ENCODE assay signal across 2 cellular contexts in the genomic region with DNA sequence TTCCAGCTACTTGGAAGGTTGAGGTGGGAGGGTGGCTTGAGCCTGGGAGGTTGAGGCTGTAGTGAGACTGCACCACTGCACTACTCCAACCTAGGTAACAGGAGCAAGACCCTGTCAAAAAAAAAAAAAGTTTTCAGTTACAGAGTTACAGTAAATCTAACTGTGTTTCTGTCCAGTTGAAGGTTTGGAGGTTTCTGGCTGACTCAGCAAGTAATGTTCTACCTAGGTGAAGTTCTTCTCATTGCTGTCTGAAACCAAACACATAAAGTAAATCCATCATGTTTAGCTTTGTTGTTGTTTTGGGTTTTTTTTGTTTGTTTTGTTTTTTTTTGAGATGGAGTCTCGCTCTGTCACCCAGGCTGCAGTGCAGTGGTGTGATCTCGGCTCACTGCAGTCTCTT.
TF ChIP-seq lines count a peak whose summit lies in the region.

No MANE protein-coding gene starts in this region.

TF ChIP-seq in A549, 52 proteins besides CTCF, POLR2A, EP300 and RAD21:
- TF ChIP-seq FOSL2 (IDR thresholded peaks at IDR 0.05) (no peak), FOSL2 (CRISPR knock-in tag; IDR thresholded peaks at IDR 0.05) (no peak), ZSCAN20 (CRISPR knock-in tag; IDR thresholded peaks at IDR 0.05) (no peak), RFX5 (IDR thresholded peaks at IDR 0.05) (no peak), MAFK (IDR thresholded peaks at IDR 0.05; ENCODE audit: partially characterized antibody) (peak; percentile 91)
- TF ChIP-seq, protein P1, sequence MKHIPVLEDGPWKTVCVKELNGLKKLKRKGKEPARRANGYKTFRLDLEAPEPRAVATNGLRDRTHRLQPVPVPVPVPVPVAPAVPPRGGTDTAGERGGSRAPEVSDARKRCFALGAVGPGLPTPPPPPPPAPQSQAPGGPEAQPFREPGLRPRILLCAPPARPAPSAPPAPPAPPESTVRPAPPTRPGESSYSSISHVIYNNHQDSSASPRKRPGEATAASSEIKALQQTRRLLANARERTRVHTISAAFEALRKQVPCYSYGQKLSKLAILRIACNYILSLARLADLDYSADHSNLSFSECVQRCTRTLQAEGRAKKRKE (CRISPR knock-in tag; IDR thresholded peaks at IDR 0.05; ENCODE audit: low read depth), result no peak

TF ChIP-seq in K562, 482 proteins besides CTCF, POLR2A, EP300 and RAD21:
- TF ChIP-seq MAFF (IDR thresholded peaks at IDR 0.05; ENCODE audit: low read length) (peak; percentile 87), MAFK (IDR thresholded peaks at IDR 0.05; ENCODE audit: low read length) (peak; percentile 87), ETV5 (CRISPR knock-in tag; IDR thresholded peaks at IDR 0.05; ENCODE audit: low read depth) (no peak), HCFC1 (IDR thresholded peaks at IDR 0.05; ENCODE audit: low read depth, low read length) (no peak), MAFG (tag; conservative IDR thresholded peaks at IDR 0.05) (peak; percentile 81), POLR3A (IDR thresholded peaks at IDR 0.05; ENCODE audit: borderline replicate concordance, extremely low read depth, insufficient read depth, insufficient read length) (no peak), ZNF316 (IDR thresholded peaks at IDR 0.05) (peak; percentile 95), C11orf30 (IDR thresholded peaks at IDR 0.05; ENCODE audit: low read depth) (peak; percentile 89)
